ENCODE assay signal across 16 cellular contexts in the genomic region with DNA sequence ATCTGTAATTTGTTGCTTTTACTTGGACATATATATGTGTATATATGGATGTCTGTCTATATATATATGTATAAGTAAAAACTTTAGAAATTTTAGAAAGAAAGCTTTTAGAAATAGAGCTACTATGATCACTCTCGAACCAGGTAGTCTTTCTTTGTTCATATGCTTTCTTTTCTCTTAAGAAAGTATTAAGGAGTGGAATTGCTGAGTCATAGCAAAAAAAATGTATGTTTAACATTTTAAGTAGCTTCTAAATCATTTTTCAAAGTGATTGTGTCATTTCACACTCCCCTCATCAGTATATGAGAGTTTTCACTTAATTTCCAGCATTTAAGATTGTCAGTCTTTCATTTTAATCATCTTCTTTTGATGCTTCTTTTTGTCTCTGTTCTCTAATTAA.
"Had no signal": no experiment of that assay in that cellular context is flagged by ENCODE, and none has a peak within 500 bp of the region (broad histone marks: within the 10 kb centered on the region; RNA-seq: fewer than 3 reads in every experiment).

No MANE protein-coding gene starts in this region.

- H3K27ac Mint-ChIP-seq: naive thymus-derived CD4-positive, alpha-beta T cell; stimulated activated naive B cell treated with anti-CD40 and anti-IgM and Interleukin-4, amounts not matched to agents 10 μg/mL and 1 μg/mL and 100 μg/mL, for 72 hours had no signal

- H3K4me3 ChIP-seq: gastrocnemius medialis, pancreas, spleen, upper lobe of right lung had no signal

- H3K27ac ChIP-seq: gastrocnemius medialis, pancreas, spleen, upper lobe of right lung had no signal

- H3K27me3 Mint-ChIP-seq: naive thymus-derived CD4-positive, alpha-beta T cell; stimulated activated naive B cell treated with anti-CD40 and anti-IgM and Interleukin-4, amounts not matched to agents 10 μg/mL and 1 μg/mL and 100 μg/mL, for 72 hours had no signal

- DNase-seq: activated CD4-positive, alpha-beta T cell treated with anti-CD3 and anti-CD28 coated beads, Interleukin-2, amount 50 U/mL, for 1 hour; activated CD8-positive, alpha-beta memory T cell treated with anti-CD3 and anti-CD28 coated beads, Interleukin-2, amount 50 U/mL, for 4 hours; activated effector memory CD4-positive, alpha-beta T cell treated with Interleukin-2 at 50 U/mL for 16 hours; activated naive CD4-positive, alpha-beta T cell treated with anti-CD3 and anti-CD28 coated beads, Interleukin-2, amount 50 U/mL, for 16 hours; activated T-cell treated with anti-CD3 and anti-CD28 coated beads, Interleukin-2, amount 50 U/mL, for 48 hours; effector CD4-positive, alpha-beta T cell; gastrocnemius medialis; mesenchymal stem cell; naive thymus-derived CD4-positive, alpha-beta T cell; pancreas; spleen; stimulated activated CD4-positive, alpha-beta T cell treated with anti-CD3 and anti-CD28 coated beads, Interleukin-4, amount 100 ng/mL, for 4 hours; stimulated activated naive B cell treated with anti-CD40 and anti-IgM and Interleukin-4, amounts not matched to agents 10 μg/mL and 1 μg/mL and 100 μg/mL, for 72 hours; T1000; upper lobe of right lung had no signal

- H3K4me3 Mint-ChIP-seq: naive thymus-derived CD4-positive, alpha-beta T cell; stimulated activated naive B cell treated with anti-CD40 and anti-IgM and Interleukin-4, amounts not matched to agents 10 μg/mL and 1 μg/mL and 100 μg/mL, for 72 hours had no signal

- H3K9me3 ChIP-seq: gastrocnemius medialis, pancreas, upper lobe of right lung had no signal

- H3K4me1 Mint-ChIP-seq: naive thymus-derived CD4-positive, alpha-beta T cell; stimulated activated naive B cell treated with anti-CD40 and anti-IgM and Interleukin-4, amounts not matched to agents 10 μg/mL and 1 μg/mL and 100 μg/mL, for 72 hours had no signal

- ATAC-seq: activated CD4-positive, CD25-positive, alpha-beta regulatory T cell treated with anti-CD3 and anti-CD28 coated beads, Interleukin-2, amount 50 U/mL, for 24 hours; gastrocnemius medialis; naive thymus-derived CD4-positive, alpha-beta T cell; pancreas; stimulated activated naive B cell treated with anti-CD40 and anti-IgM and Interleukin-4, amounts not matched to agents 10 μg/mL and 1 μg/mL and 100 μg/mL, for 72 hours; upper lobe of right lung had no signal

- H3K4me1 ChIP-seq: gastrocnemius medialis, pancreas, spleen, upper lobe of right lung had no signal

- H3K27me3 ChIP-seq: gastrocnemius medialis, pancreas, spleen, upper lobe of right lung had no signal

- H3K36me3 ChIP-seq: gastrocnemius medialis, pancreas, spleen, upper lobe of right lung had no signal

- H3K36me3 Mint-ChIP-seq: naive thymus-derived CD4-positive, alpha-beta T cell; stimulated activated naive B cell treated with anti-CD40 and anti-IgM and Interleukin-4, amounts not matched to agents 10 μg/mL and 1 μg/mL and 100 μg/mL, for 72 hours had no signal
